8 cellular contexts compared by ENCODE assay signal in genomic region chr1:15833069-15833679, GRCh38. TPM values are rescaled to one million over a fixed set of nuclear protein-coding genes. Genes with fewer than 3 reads are reported as not detected.
DNase-seq lines count a peak whose midpoint lies in the region; ATAC-seq and TF ChIP-seq lines count a peak whose summit lies in the region.

No MANE protein-coding gene starts in this region.

- in situ Hi-C loops in astrocyte of the cerebellum (cut with HindIII; ENCODE audit: low sequenced_read_pairs): no loop called here

- no peak for TF ChIP-seq CTCF in astrocyte of the cerebellum (IDR thresholded peaks at IDR 0.05; ENCODE audit: low read depth, low read length, missing control alignments)

- DNase-seq in AG20443 (ENCODE audit: low spot score) (peak; percentile 40), HT-29 (ENCODE audit: low spot score) (peak; percentile 83), SW 1271 (lab: John Stamatoyannopoulos, UW) (peak; percentile 51 to 67), astrocyte of the cerebellum (ENCODE audit: low read depth) (no peak), left lobe of liver (ENCODE audit: low spot score) (peak; percentile 58), iPS-NIHi7 (ENCODE audit: extremely low spot score) (no peak)
- peak; percentile 46 for DNase-seq in stimulated activated CD4-positive, alpha-beta T cell treated with anti-CD3 and anti-CD28 coated beads, Interleukin-4, amount 100 ng/mL, for 1 hour

- ATAC-seq in left lobe of liver (no peak), HG02798 (IDR thresholded peaks at IDR 0.05; ENCODE audit: poor library complexity, unreplicated experiment) (no peak)

- peak overlapping the region; percentile 77 for H3K4me3 ChIP-seq in astrocyte of the cerebellum (ENCODE audit: low read depth, low read length)

RNA-seq across cellular contexts. Expression of gene SPEN, which starts 14.3 kb away (rescaled TPM):
- 17.1 and 20.1 TPM in 2 replicates for total RNA-seq in HT-29 (2014; rRNA removed; shearing (Covaris generic))
- total RNA-seq in left lobe of liver: 28.7 TPM

RNA-seq across cellular contexts. Expression of gene UQCRHL, which starts 25.7 kb away (rescaled TPM):
- total RNA-seq in HT-29 (2014; rRNA removed; shearing (Covaris generic)): 5.5 and 8.0 TPM in 2 replicates
- total RNA-seq in left lobe of liver: 0.98 TPM

Comparison
In these comparisons a context has a peak if more than half of its experiments do, and no peak if none do; other contexts are left out.
1. DNase-seq: peak in AG20443 (single experiment), HT-29 (single experiment), SW 1271 (2 of 2), left lobe of liver (single experiment) and stimulated activated CD4-positive, alpha-beta T cell treated with anti-CD3 and anti-CD28 coated beads, Interleukin-4, amount 100 ng/mL, for 1 hour (single experiment); none in astrocyte of the cerebellum (single experiment) and iPS-NIHi7 (single experiment).